ENCODE assay signal across 8 cellular contexts in genomic region chr2:237590272-237591020, GRCh38. TPM values are rescaled to one million over a fixed set of nuclear protein-coding genes. Genes with fewer than 3 reads are reported as not detected.
DNase-seq lines count a peak whose midpoint lies in the region; ATAC-seq, FAIRE-seq and TF ChIP-seq lines count a peak whose summit lies in the region.

RAB17 (minus strand) TSS chr2:237590734; CDS start chr2:237586154, 4,580 bp downstream.

- no peaks in the 10 kb centered on the region for H3K36me3 Mint-ChIP-seq in CD4-positive, CD25-positive, alpha-beta regulatory T cell

- H2AFZ ChIP-seq in H1 (ENCODE audit: low read length) = no peak within 1 kb of the TSS

- peaks cover 4 to 46% of the 10 kb centered on the region in 2 experiments; a peak in 3 of 4 replicates for H3K79me2 ChIP-seq in H1 (ENCODE audit: control insufficient read depth in 1 of 2, insufficient read depth in 2 of 2, low read length in 2 of 2)

- peak within 1 kb of the TSS; percentile 59 for H2BK120ac ChIP-seq in H1 (replicated peaks; ENCODE audit: low read depth, low read length)

- peaks cover 2% of the 10 kb centered on the region; the same call in 1 of the 2 replicates for H3K79me1 ChIP-seq in H1 (ENCODE audit: low read depth, low read length)

- TF ChIP-seq EP300 in H1 (IDR thresholded peaks at IDR 0.05; ENCODE audit: borderline replicate concordance in 1 of 2, low read depth in 2 of 2, low read length in 2 of 2) = no peak

- intact Hi-C loops in sciatic nerve (cut with DNase I) = no loop called here

- no peak within 1 kb of the TSS for H3K23ac ChIP-seq in H1 (ENCODE audit: insufficient read length)

- CTCF ChIA-PET in H1 (lab: Charles Lee; ENCODE audit: partially characterized antibody) = interaction anchor here (1.2 to 6.9 kb wide), 5 partner anchors 10 to 155 kb away, joined by 3 to 47 read pairs (median 4); no protein-coding TSS in a partner anchor

- no peak for TF ChIP-seq CTCF in H1 (IDR thresholded peaks at IDR 0.05; ENCODE audit: control extremely low read depth in 1 of 3, insufficient read depth in 1 of 3, low read depth in 1 of 3, low read length in 3 of 3)

- POLR2A ChIA-PET in H1 (lab: Charles Lee; ENCODE audit: partially characterized antibody) = interaction anchor here (0.6 to 4.0 kb wide), 18 partner anchors 9 to 370 kb away, joined by 3 to 25 read pairs (median 4); partner anchors contain the start of gene LRRFIP1

- no peaks in the 10 kb centered on the region for H4K20me1 ChIP-seq in H1 (replicated peaks in 1 of 2; ENCODE audit: control insufficient read depth in 1 of 2, insufficient read depth in 2 of 2, low read length in 2 of 2)

- TF ChIP-seq POLR2A in H1 (IDR thresholded peaks at IDR 0.05; ENCODE audit: control extremely low read depth in 1 of 2, low read depth in 2 of 2, low read length in 2 of 2) = 0 out of 3 replicates have a peak, but pooled peaks of 1 of the 2 experiments have one; percentile 3

- H3K4me2 ChIP-seq in H1 (ENCODE audit: insufficient read depth in 1 of 2, low read depth in 2 of 2, low read length in 2 of 2) = peak within 1 kb of the TSS; percentile 68 to 95

- H2BK12ac ChIP-seq in H1 (ENCODE audit: low read depth, low read length) = peak within 1 kb of the TSS; percentile 70; the same call in 1 of the 2 replicates

- no peak within 1 kb of the TSS for H3K4me3 ChIP-seq in CD4-positive, CD25-positive, alpha-beta regulatory T cell (ENCODE audit: low read depth, low read length)
- H3K4me3 ChIP-seq in H1 (ENCODE audit: extremely low read depth in 1 of 4, insufficient read depth in 2 of 4, low read depth in 3 of 4, low read length in 4 of 4) (peak within 1 kb of the TSS; percentile 45 to 59 (median 58)), mucosa of stomach (ENCODE audit: low read length) (peak within 1 kb of the TSS; percentile 64)

- H3K23me2 ChIP-seq in H1 (ENCODE audit: low read depth, low read length) = peaks cover 4% of the 10 kb centered on the region

- H3K4me1 Mint-ChIP-seq in CD4-positive, CD25-positive, alpha-beta regulatory T cell = peaks cover 0 to 14% (median 6%) of the 10 kb centered on the region in 4 donors

- H4K91ac ChIP-seq in H1 (replicated peaks; ENCODE audit: insufficient read length, low read length) = peak within 1 kb of the TSS; percentile 95

- peak within 1 kb of the TSS in 1 of 4 donors; percentile 48 for H3K4me3 Mint-ChIP-seq in CD4-positive, CD25-positive, alpha-beta regulatory T cell

- no peak for DNase-seq in CD4-positive, CD25-positive, alpha-beta regulatory T cell
- DNase-seq in NCI-H146 (lab: John Stamatoyannopoulos, UW) = peak; percentile 93
- DNase-seq in H1 (ENCODE audit: low read depth in 1 of 2, low spot score in 2 of 2) = no peak
- DNase-seq in activated CD8-positive, alpha-beta memory T cell treated with anti-CD3 and anti-CD28 coated beads, Interleukin-2, amount 50 U/mL, for 4 hours = no peak
- no peak for DNase-seq in sciatic nerve (ENCODE audit: low spot score)
- no peak for DNase-seq in GM19238 (ENCODE audit: insufficient read length, low spot score)

- peak within 1 kb of the TSS; percentile 76; the same call in 1 of the 2 replicates for H2AK5ac ChIP-seq in H1 (ENCODE audit: low read depth, low read length)

- peak within 1 kb of the TSS; percentile 87 for H2BK20ac ChIP-seq in H1 (ENCODE audit: low read length)

- 51% methylated on average over 15 of the region's 15 CpGs; no CpG with 5 or more reads in 1 of the 2 experiments for WGBS in H1 (ENCODE audit: extremely low coverage in 1 of 2, insufficient coverage in 1 of 2, insufficient read length in 1 of 2, insufficient replicate concordance in 2 of 2, low coverage in 1 of 2, low lambda C conversion rate in 2 of 2, missing lambda C conversion rate in 1 of 2), 2 experiments

- ATAC-seq in CD4-positive, CD25-positive, alpha-beta regulatory T cell (ENCODE audit: low read depth in 2 of 2) = no peak
- ATAC-seq in HG03342 (IDR thresholded peaks at IDR 0.05; ENCODE audit: unreplicated experiment) = no peak
- ATAC-seq in sciatic nerve = no peak

- peak within 1 kb of the TSS; percentile 61 for H4K5ac ChIP-seq in H1 (ENCODE audit: insufficient read length, low read depth, low read length)

- peaks cover 2% of the 10 kb centered on the region for H3K27me3 ChIP-seq in CD4-positive, CD25-positive, alpha-beta regulatory T cell (ENCODE audit: control insufficient read depth, insufficient read depth, low read length)
- H3K27me3 ChIP-seq in H1 (replicated peaks in 1 of 4; ENCODE audit: control insufficient read depth in 3 of 4, extremely low read depth in 1 of 4, insufficient read depth in 3 of 4, low read length in 3 of 4) (no peaks in the 10 kb centered on the region), mucosa of stomach (ENCODE audit: control insufficient read depth, insufficient read depth, low read length) (no peaks in the 10 kb centered on the region)

- H3K27ac ChIP-seq in CD4-positive, CD25-positive, alpha-beta regulatory T cell (ENCODE audit: insufficient read depth, low read length, poor library complexity, severe bottlenecking) = no peak within 1 kb of the TSS
- peak within 1 kb of the TSS; percentile 25; the same call in 1 of the 2 replicates for H3K27ac ChIP-seq in H1 (ENCODE audit: low read depth, low read length)

- peak within 1 kb of the TSS; percentile 91 for H3K18ac ChIP-seq in H1 (ENCODE audit: extremely low read depth, low read length)

- peak within 1 kb of the TSS in 2 of 3 donors; percentile 56 to 77 for H3K27ac Mint-ChIP-seq in CD4-positive, CD25-positive, alpha-beta regulatory T cell

- peak within 1 kb of the TSS; percentile 19; the same call in 1 of the 2 replicates for H2BK15ac ChIP-seq in H1 (ENCODE audit: low read length)

- H3K27me3 Mint-ChIP-seq in CD4-positive, CD25-positive, alpha-beta regulatory T cell = peaks cover 6% of the 10 kb centered on the region

- no peak for TF ChIP-seq RAD21 in H1 (IDR thresholded peaks at IDR 0.05 in 1 of 2, conservative IDR thresholded peaks at IDR 0.05 in 1 of 2; ENCODE audit: low read depth in 2 of 2, low read length in 2 of 2)

- peak within 1 kb of the TSS in 1 of 4 experiments; percentile 73; a peak in 3 of 7 replicates for H3K9ac ChIP-seq in H1 (replicated peaks in 1 of 4; ENCODE audit: extremely low read depth in 1 of 4, low read depth in 3 of 4, low read length in 3 of 4)
- peak within 1 kb of the TSS; percentile 68 for H3K9ac ChIP-seq in mucosa of stomach (ENCODE audit: low read length)

- no peaks in the 10 kb centered on the region for H3K9me3 ChIP-seq in CD4-positive, CD25-positive, alpha-beta regulatory T cell (ENCODE audit: control insufficient read depth in 2 of 2, low read length in 2 of 2)
- no peaks in the 10 kb centered on the region for H3K9me3 ChIP-seq in H1 (ENCODE audit: insufficient read depth in 2 of 2, low read depth in 1 of 2, low read length in 1 of 2)
- no peaks in the 10 kb centered on the region for H3K9me3 ChIP-seq in mucosa of stomach (ENCODE audit: control insufficient read depth, low read length)

- peak within 1 kb of the TSS; percentile 71 for H3K56ac ChIP-seq in H1 (replicated peaks; ENCODE audit: insufficient read length, low read depth, low read length)

- H3K36me3 ChIP-seq in CD4-positive, CD25-positive, alpha-beta regulatory T cell (ENCODE audit: control insufficient read depth, insufficient read depth, low read length) = no peaks in the 10 kb centered on the region
- H3K36me3 ChIP-seq in H1 (ENCODE audit: control insufficient read depth in 2 of 4, insufficient read depth in 4 of 4, low read length in 3 of 4) (no peaks in the 10 kb centered on the region), mucosa of stomach (ENCODE audit: control insufficient read depth, insufficient read depth, low read length) (no peaks in the 10 kb centered on the region)

- H2BK5ac ChIP-seq in H1 (ENCODE audit: low read depth, low read length) = peak within 1 kb of the TSS; percentile 84; the same call in 1 of the 2 replicates

- H3K4me1 ChIP-seq in CD4-positive, CD25-positive, alpha-beta regulatory T cell (ENCODE audit: control insufficient read depth, insufficient read depth, low read length, poor library complexity, severe bottlenecking) = peaks cover 4% of the 10 kb centered on the region
- H3K4me1 ChIP-seq in H1 (replicated peaks in 1 of 4; ENCODE audit: control insufficient read depth in 3 of 4, insufficient read depth in 4 of 4, low read length in 3 of 4) = peaks cover 19 to 62% (median 33%) of the 10 kb centered on the region in 4 experiments
- H3K4me1 ChIP-seq in mucosa of stomach (ENCODE audit: control insufficient read depth, insufficient read depth, low read length) = peaks cover 26% of the 10 kb centered on the region

- peak within 1 kb of the TSS; percentile 64 for H4K8ac ChIP-seq in H1 (ENCODE audit: extremely low read depth, insufficient read depth, low read length)

- peaks cover 0 to 2% (median 0%) of the 10 kb centered on the region in 7 donors for H3K9me3 Mint-ChIP-seq in CD4-positive, CD25-positive, alpha-beta regulatory T cell

- H3K14ac ChIP-seq in H1 (ENCODE audit: insufficient read length) = no peak within 1 kb of the TSS

- H3K4ac ChIP-seq in H1 (replicated peaks; ENCODE audit: insufficient read length, low read depth, low read length) = peak within 1 kb of the TSS; percentile 80

- FAIRE-seq in H1 (lab: Jason Lieb, UNC) = peak; percentile 82

TF ChIP-seq in H1, 55 proteins besides CTCF, POLR2A, EP300 and RAD21 (continues in another document):
- TF ChIP-seq, protein P1, sequence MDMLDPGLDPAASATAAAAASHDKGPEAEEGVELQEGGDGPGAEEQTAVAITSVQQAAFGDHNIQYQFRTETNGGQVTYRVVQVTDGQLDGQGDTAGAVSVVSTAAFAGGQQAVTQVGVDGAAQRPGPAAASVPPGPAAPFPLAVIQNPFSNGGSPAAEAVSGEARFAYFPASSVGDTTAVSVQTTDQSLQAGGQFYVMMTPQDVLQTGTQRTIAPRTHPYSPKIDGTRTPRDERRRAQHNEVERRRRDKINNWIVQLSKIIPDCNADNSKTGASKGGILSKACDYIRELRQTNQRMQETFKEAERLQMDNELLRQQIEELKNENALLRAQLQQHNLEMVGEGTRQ (IDR thresholded peaks at IDR 0.05; ENCODE audit: low read length) = peak; percentile 19; the same call in 1 of the 2 replicates
- TF ChIP-seq HDAC2 (IDR thresholded peaks at IDR 0.05; ENCODE audit: borderline replicate concordance in 1 of 2, low read depth in 2 of 2, low read length in 2 of 2) = no peak

RNA-seq across cellular contexts. Expression of gene RAB17, which starts in this region (rescaled TPM):
- total RNA-seq in CD4-positive, CD25-positive, alpha-beta regulatory T cell = not detected
- not detected for polyA plus RNA-seq in CD4-positive, CD25-positive, alpha-beta regulatory T cell
- total RNA-seq in H1 (2021; fragmentation: NEBNext Ultra II Directional; extraction: Animal tissue kit (Norgen Biotek cat#: 25700)) = 83.4 and 83.8 TPM in 2 replicates
- polyA plus RNA-seq in H1 (2011; rRNA removed) = 42.6 and 61.3 TPM in 2 replicates
- polyA plus RNA-seq in H1 (2011; cell fraction: cytosol; rRNA removed) = 101 TPM
- polyA plus RNA-seq in H1 (2011; cell fraction: nucleus; rRNA removed) = 167 TPM
- polyA plus RNA-seq in H1 (2012, experiment 1 of 2) = 84.7 to 102 TPM (median 94.1 TPM) in 4 replicates
- polyA plus RNA-seq in H1 (2012, experiment 2 of 2) = 63.0 TPM
- 232 TPM for polyA plus RNA-seq in H1 (2013, experiment 1 of 2)
- polyA plus RNA-seq in H1 (2013, experiment 2 of 2) = 228 TPM
- 46.1 and 50.2 TPM in 2 replicates for polyA minus RNA-seq in H1 (2011; rRNA and poly(A)+ RNA removed)
- polyA minus RNA-seq in H1 (2011; cell fraction: cytosol; rRNA and poly(A)+ RNA removed) = 25.8 TPM
- 47.1 TPM for polyA minus RNA-seq in H1 (2011; cell fraction: nucleus; rRNA and poly(A)+ RNA removed)
- 1.1 TPM for total RNA-seq in sciatic nerve

Comparison
In these comparisons a context has a peak if more than half of its experiments do, and no peak if none do; other contexts are left out.
1. RNA of gene RAB17 (total RNA-seq): 83.4 to 83.8 TPM in H1; 1.1 TPM in sciatic nerve (single experiment) and not detected in CD4-positive, CD25-positive, alpha-beta regulatory T cell (single experiment); every median in the first group is over 10 times any median in the second.
2. RNA of gene RAB17 (polyA plus RNA-seq): 42.6 to 232 TPM in H1; not detected in CD4-positive, CD25-positive, alpha-beta regulatory T cell; every median in the first group is over 10 times any median in the second.